In the genomic region with DNA sequence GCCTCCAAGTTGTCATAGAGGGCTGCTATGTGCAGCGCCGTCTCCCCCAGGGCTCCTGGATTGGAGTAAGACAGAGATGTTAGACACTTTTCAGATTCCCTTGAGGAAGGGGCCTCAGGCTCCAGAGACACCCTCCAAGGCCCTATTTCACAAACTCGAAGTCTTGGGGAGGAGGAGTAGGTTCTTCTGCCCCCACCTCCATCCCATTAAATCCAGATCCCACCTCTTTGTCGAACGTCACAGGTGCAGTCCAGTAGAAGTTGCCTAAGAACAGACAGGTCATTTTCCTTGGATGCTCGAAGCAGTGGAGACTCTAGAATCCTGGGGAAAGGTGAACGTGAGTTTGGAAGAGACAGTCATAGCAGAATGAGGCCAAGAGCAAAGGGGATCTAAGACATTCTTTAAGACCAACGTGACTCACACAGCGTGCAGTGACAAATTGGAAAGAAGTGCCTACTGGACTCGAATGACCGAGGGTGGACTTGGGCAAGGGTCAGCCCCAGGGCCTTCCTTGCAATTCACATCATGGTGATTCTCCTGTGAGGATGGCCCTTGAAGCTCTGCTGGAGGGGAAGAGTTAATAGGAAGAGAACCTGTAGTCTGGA, we compare ENCODE assay signal across 11 cellular contexts. TPM values are rescaled to one million over a fixed set of nuclear protein-coding genes. Genes with fewer than 3 reads are reported as not detected.
"Had no signal": no experiment of that assay in that cellular context is flagged by ENCODE, and none has a peak within 500 bp of the region (broad histone marks: within the 10 kb centered on the region; RNA-seq: fewer than 3 reads in every experiment).

No MANE protein-coding gene starts in this region.

- DNase-seq: GM23248, GOT3, H7, HFFc6 had no signal

- H3K27ac ChIP-seq: GM23248, HL-60 had no signal

- H2AFZ ChIP-seq: GM23248 had no signal

- H3K36me3 ChIP-seq: HAP-1 had no signal

- H3K4me1 ChIP-seq: HAP-1 had no signal

- H3K4me3 ChIP-seq: GM23248, HAP-1 had no signal

- FAIRE-seq: HepG2 had no signal

- H3K9ac ChIP-seq: GM23248 had no signal

- H3K9me3 ChIP-seq: HAP-1 had no signal

- ATAC-seq: HCT116, HepG2 had no signal

RNA-seq across cellular contexts. Expression of a gene that starts 3.3 kb away (rescaled TPM):
- total RNA-seq: GM23248, H4, H7, HepG2, HFFc6, HT1080 had no signal
- polyA plus RNA-seq: GM23248, HepG2, IgD-negative memory B cell had no signal

RNA-seq across cellular contexts. Expression of a gene that starts 9.1 kb away (rescaled TPM):
- total RNA-seq: GM23248, H4, H7, HepG2, HFFc6, HT1080 had no signal
- polyA plus RNA-seq: GM23248, HepG2, IgD-negative memory B cell had no signal

RNA-seq across cellular contexts. Expression of a gene that starts 31.9 kb away (rescaled TPM):
- total RNA-seq: GM23248, HepG2, HFFc6, HT1080 had no signal
- polyA plus RNA-seq: GM23248, IgD-negative memory B cell had no signal

RNA-seq across cellular contexts. Expression of a gene that starts 44.7 kb away (rescaled TPM):
- total RNA-seq: GM23248, H4, HepG2, HFFc6, HT1080 had no signal
- polyA plus RNA-seq: GM23248, HepG2, IgD-negative memory B cell had no signal
